12 cellular contexts compared by ENCODE assay signal in the genomic region with DNA sequence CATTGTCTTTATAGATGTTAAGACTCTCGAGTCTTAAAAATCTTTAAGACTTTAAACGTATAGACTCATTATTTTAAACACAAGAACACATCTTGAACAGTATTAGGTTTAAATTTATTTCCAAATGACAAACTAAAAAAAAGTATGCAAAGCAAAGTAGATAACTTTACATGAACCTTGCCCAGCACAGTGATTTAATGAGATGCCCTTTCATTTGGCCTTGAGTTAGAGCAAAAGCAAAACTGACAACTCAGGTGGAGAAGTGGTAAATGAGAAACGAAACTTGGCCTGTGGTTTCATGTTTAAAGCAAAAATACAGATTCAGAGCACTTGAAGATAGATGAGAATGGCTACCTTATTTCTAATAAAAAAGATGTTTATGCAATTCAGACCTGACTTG. TPM values are rescaled to one million over a fixed set of nuclear protein-coding genes. Genes with fewer than 3 reads are reported as not detected.
A peak's percentile ranks its signal among the peaks of the same experiment; 100 is the strongest.
DNase-seq lines count a peak whose midpoint lies in the region; ATAC-seq, FAIRE-seq and TF ChIP-seq lines count a peak whose summit lies in the region.
"Had no signal": no experiment of that assay in that cellular context is flagged by ENCODE, and none has a peak within 500 bp of the region (broad histone marks: within the 10 kb centered on the region; RNA-seq: fewer than 3 reads in every experiment).

No MANE protein-coding gene starts in this region.

- H3K4me1 ChIP-seq in Karpas-422 (ENCODE audit: low read length), result peaks cover 7% of the 10 kb centered on the region
- no peaks in the 10 kb centered on the region for H3K4me1 ChIP-seq in pancreas
- H3K4me1 ChIP-seq in breast epithelium, result no peaks in the 10 kb centered on the region

- peak overlapping the region; percentile 2 for H3K4me2 ChIP-seq in Karpas-422 (ENCODE audit: low read depth, low read length, poor library complexity, severe bottlenecking)

- peaks cover 69% of the 10 kb centered on the region for H3K4me1 Mint-ChIP-seq in activated CD4-positive, alpha-beta T cell treated with anti-CD3 and anti-CD28 coated beads, Interleukin-2, amount 10 ng/mL, durations not matched to agents 7 days and 5 days

- ATAC-seq in HG02623 (IDR thresholded peaks at IDR 0.05; ENCODE audit: unreplicated experiment), result peak; percentile 46
- no peak for ATAC-seq in pancreas

- peak; percentile 68 for FAIRE-seq in pancreas (lab: Jason Lieb, UNC)
- FAIRE-seq: H1 had no signal

- no peaks in the 10 kb centered on the region for H3K9me3 ChIP-seq in Karpas-422 (ENCODE audit: low read length)
- no peaks in the 10 kb centered on the region for H3K9me3 ChIP-seq in pancreas
- no peaks in the 10 kb centered on the region for H3K9me3 ChIP-seq in breast epithelium

- peaks cover 11% of the 10 kb centered on the region for H3K9me3 Mint-ChIP-seq in activated CD4-positive, alpha-beta T cell treated with anti-CD3 and anti-CD28 coated beads, Interleukin-2, amount 10 ng/mL, durations not matched to agents 7 days and 5 days

- no peaks in the 10 kb centered on the region for H3K27me3 Mint-ChIP-seq in activated CD4-positive, alpha-beta T cell treated with anti-CD3 and anti-CD28 coated beads, Interleukin-2, amount 10 ng/mL, durations not matched to agents 7 days and 5 days

- POLR2A ChIA-PET in activated CD4-positive, alpha-beta T cell treated with anti-CD3 and anti-CD28 coated beads, Interleukin-2, amount 10 ng/mL, durations not matched to agents 7 days and 5 days (lab: Charles Lee), result no interaction called here

- no peak overlapping the region for H3K9ac ChIP-seq in Karpas-422 (ENCODE audit: low read length)

- peaks cover 48% of the 10 kb centered on the region for H3K36me3 Mint-ChIP-seq in activated CD4-positive, alpha-beta T cell treated with anti-CD3 and anti-CD28 coated beads, Interleukin-2, amount 10 ng/mL, durations not matched to agents 7 days and 5 days (ENCODE audit: low read depth)

- H3K9me2 ChIP-seq in Karpas-422 (replicated peaks; ENCODE audit: insufficient read depth, low read length), result no peaks in the 10 kb centered on the region

- TF ChIP-seq CTCF in pancreas (IDR thresholded peaks at IDR 0.05) (no peak), breast epithelium (IDR thresholded peaks at IDR 0.05) (no peak)

- no peak for TF ChIP-seq POLR2A in breast epithelium (IDR thresholded peaks at IDR 0.05)

- no peaks in the 10 kb centered on the region for H3K79me2 ChIP-seq in Karpas-422 (ENCODE audit: low read length)

- H4K20me1 ChIP-seq in Karpas-422 (ENCODE audit: insufficient read depth, low read depth, low read length), result no peaks in the 10 kb centered on the region

- intact Hi-C loops in pancreas (cut with DNase I), result no loop called here
- intact Hi-C loops in breast epithelium (cut with DNase I; ENCODE audit: low total_unique reads), result no loop called here

- H3K4me3 ChIP-seq in Karpas-422 (ENCODE audit: low read length), result no peak overlapping the region
- H3K4me3 ChIP-seq in pancreas, result no peak overlapping the region
- no peak overlapping the region for H3K4me3 ChIP-seq in breast epithelium

- H3K27me3 ChIP-seq in Karpas-422 (ENCODE audit: low read length), result no peaks in the 10 kb centered on the region
- no peaks in the 10 kb centered on the region for H3K27me3 ChIP-seq in pancreas
- no peaks in the 10 kb centered on the region for H3K27me3 ChIP-seq in breast epithelium

- 67 to 73% methylated on average over 3 of the region's 3 CpGs for WGBS in pancreas, 2 donors

- peak overlapping the region; percentile 10 for H3K4me3 Mint-ChIP-seq in activated CD4-positive, alpha-beta T cell treated with anti-CD3 and anti-CD28 coated beads, Interleukin-2, amount 10 ng/mL, durations not matched to agents 7 days and 5 days

- DNase-seq in activated CD4-positive, alpha-beta T cell treated with anti-CD3 and anti-CD28 coated beads, Interleukin-2, amount 10 ng/mL, durations not matched to agents 7 days and 5 days, result peak; percentile 54
- no peak for DNase-seq in activated CD4-positive, alpha-beta T cell treated with anti-CD3 and anti-CD28 coated beads, Interleukin-2, amount 50 U/mL, for 4 hours
- DNase-seq in Karpas-422 (peak; percentile 57), pancreas (no peak), NK-92 (lab: John Stamatoyannopoulos, UW; ENCODE audit: unreplicated experiment) (no peak), breast epithelium (ENCODE audit: low spot score in 2 of 2) (no peak), NCI-H510A treated with DMSO at 0.1 percent for 48 hours (lab: John Stamatoyannopoulos, UW) (no peak)
- DNase-seq: activated CD4-positive, alpha-beta T cell treated with anti-CD3 and anti-CD28 coated beads for 48 hours; NCI-H446 treated with DMSO at 0.1 percent for 48 hours had no signal

- H3K36me3 ChIP-seq in Karpas-422 (ENCODE audit: insufficient read depth, low read length) (no peaks in the 10 kb centered on the region), pancreas (no peaks in the 10 kb centered on the region), breast epithelium (no peaks in the 10 kb centered on the region)

- no peak overlapping the region for H2AFZ ChIP-seq in Karpas-422 (ENCODE audit: low read length)

- peak overlapping the region; percentile 84 for H3K27ac Mint-ChIP-seq in activated CD4-positive, alpha-beta T cell treated with anti-CD3 and anti-CD28 coated beads, Interleukin-2, amount 10 ng/mL, durations not matched to agents 7 days and 5 days

- H3K27ac ChIP-seq in Karpas-422 (ENCODE audit: low read length), result no peak overlapping the region
- no peak overlapping the region for H3K27ac ChIP-seq in pancreas
- H3K27ac ChIP-seq in breast epithelium, result no peak overlapping the region

- CTCF ChIA-PET in activated CD4-positive, alpha-beta T cell treated with anti-CD3 and anti-CD28 coated beads, Interleukin-2, amount 10 ng/mL, durations not matched to agents 7 days and 5 days (lab: Charles Lee), result interaction anchor here (1.0 to 1.7 kb wide), 3 partner anchors 14 to 17 kb away, joined by 3 to 5 read pairs (median 3); no protein-coding TSS in a partner anchor

RNA-seq across cellular contexts. Expression of gene GPR15, which starts 8.6 kb away (rescaled TPM):
- 10 to 100 TPM; 31.0 to 35.0 TPM for total RNA-seq in activated CD4-positive, alpha-beta T cell treated with anti-CD3 and anti-CD28 coated beads, Interleukin-2, amount 10 ng/mL, durations not matched to agents 7 days and 5 days
- not detected in 2 replicates for total RNA-seq in Karpas-422 (2014; rRNA removed; shearing (Covaris generic); ENCODE audit: low replicate concordance)
- total RNA-seq in pancreas (under 1 TPM in 2 of 6 donors, not detected in 4; 0.15 to 0.19 TPM), breast epithelium (1 to 10 TPM in 1 of 3 donors, under 1 TPM in 1, not detected in 1; 0.59 to 1.6 TPM)
- polyA plus RNA-seq in pancreas, result under 1 TPM in 1 of 2 donors, not detected in 1; 0.07 TPM
- total RNA-seq: H1 had no signal
- polyA plus RNA-seq: H1 had no signal

RNA-seq across cellular contexts. Expression of gene CLDND1, which starts 17.6 kb away (rescaled TPM):
- 100 to 1,000 TPM; 399 to 432 TPM for total RNA-seq in activated CD4-positive, alpha-beta T cell treated with anti-CD3 and anti-CD28 coated beads, Interleukin-2, amount 10 ng/mL, durations not matched to agents 7 days and 5 days
- 37.7 and 87.4 TPM in 2 replicates for total RNA-seq in Karpas-422 (2014; rRNA removed; shearing (Covaris generic); ENCODE audit: low replicate concordance)
- total RNA-seq in pancreas, result 10 to 100 TPM; 16.0 to 35.1 (median 21.8) TPM
- 10 to 100 TPM; 21.3 to 37.2 TPM for polyA plus RNA-seq in pancreas
- total RNA-seq in breast epithelium, result 100 to 1,000 TPM; 113 to 121 (median 114) TPM

RNA-seq across cellular contexts. Expression of gene OR5K2, which starts 42.9 kb away (rescaled TPM):
- total RNA-seq in activated CD4-positive, alpha-beta T cell treated with anti-CD3 and anti-CD28 coated beads, Interleukin-2, amount 10 ng/mL, durations not matched to agents 7 days and 5 days, result not detected
- not detected in 2 replicates for total RNA-seq in Karpas-422 (2014; rRNA removed; shearing (Covaris generic); ENCODE audit: low replicate concordance)
- total RNA-seq in pancreas, result not detected
- not detected for polyA plus RNA-seq in pancreas
- total RNA-seq in breast epithelium, result not detected
- total RNA-seq: H1, liver had no signal
- polyA plus RNA-seq: H1, liver had no signal

RNA-seq across cellular contexts. Expression of gene CPOX, which starts 53.1 kb away (rescaled TPM):
- 10 to 100 TPM; 60.4 to 66.3 TPM for total RNA-seq in activated CD4-positive, alpha-beta T cell treated with anti-CD3 and anti-CD28 coated beads, Interleukin-2, amount 10 ng/mL, durations not matched to agents 7 days and 5 days
- total RNA-seq in Karpas-422 (2014; rRNA removed; shearing (Covaris generic); ENCODE audit: low replicate concordance), result 7.8 and 11.6 TPM in 2 replicates
- total RNA-seq in pancreas (1 to 10 TPM; 4.1 to 9.5 (median 5.3) TPM), breast epithelium (10 to 100 TPM; 14.4 to 22.1 (median 15.1) TPM)
- 1 to 10 TPM; 8.2 to 9.8 TPM for polyA plus RNA-seq in pancreas

Comparison
In these comparisons a context has a peak if more than half of its experiments do, and no peak if none do; other contexts are left out.
1. DNase-seq: peak in activated CD4-positive, alpha-beta T cell treated with anti-CD3 and anti-CD28 coated beads, Interleukin-2, amount 10 ng/mL, durations not matched to agents 7 days and 5 days (single experiment) and Karpas-422 (single experiment); none in activated CD4-positive, alpha-beta T cell treated with anti-CD3 and anti-CD28 coated beads, Interleukin-2, amount 50 U/mL, for 4 hours (0 of 2), pancreas (0 of 6), NK-92 (single experiment), breast epithelium (0 of 2) and NCI-H510A treated with DMSO at 0.1 percent for 48 hours (single experiment).
2. RNA of gene GPR15, which starts 8.6 kb away (total RNA-seq): 31.0 to 35.0 TPM in activated CD4-positive, alpha-beta T cell treated with anti-CD3 and anti-CD28 coated beads, Interleukin-2, amount 10 ng/mL, durations not matched to agents 7 days and 5 days; 0.59 to 1.6 TPM in breast epithelium, 0.15 to 0.19 TPM in pancreas and not detected in Karpas-422; every median in the first group is over 10 times any median in the second.